ENCODE assay signal across 24 cellular contexts in genomic region chrY:19321701-19322100, GRCh38.
DNase-seq lines count a peak whose midpoint lies in the region; ATAC-seq and TF ChIP-seq lines count a peak whose summit lies in the region.
"Had no signal": no experiment of that assay in that cellular context is flagged by ENCODE, and none has a peak within 500 bp of the region (broad histone marks: within the 10 kb centered on the region; RNA-seq: fewer than 3 reads in every experiment).

No MANE protein-coding gene starts in this region.

- 32% methylated on average over 3 of the region's 3 CpGs for WGBS in prostate gland
- no CpG with 5 or more reads among the region's 3 CpGs for WGBS in smooth muscle cell (ENCODE audit: low lambda C conversion rate)

- H3K4me2 ChIP-seq in smooth muscle cell = no peak overlapping the region
- H3K4me2 ChIP-seq: A549; BLaER1 treated with 17β-estradiol and CSF1 and Interleukin-3, amounts not matched to agents 10 nM and 100 nM had no signal

- H3K4me1 ChIP-seq in RWPE2 (ENCODE audit: insufficient read depth, poor library complexity, severe bottlenecking) = peaks cover 13% of the 10 kb centered on the region
- H3K4me1 ChIP-seq in prostate gland (replicated peaks) = no peaks in the 10 kb centered on the region
- H3K4me1 ChIP-seq in smooth muscle cell (ENCODE audit: low read depth) = no peaks in the 10 kb centered on the region
- H3K4me1 ChIP-seq: A549; BE2C; BLaER1 treated with 17β-estradiol and CSF1 and Interleukin-3, amounts not matched to agents 10 nM and 100 nM had no signal

- peak; percentile 99 for ATAC-seq in RWPE2 (ENCODE audit: low read depth)
- ATAC-seq: A549, GM12878, HCT116 had no signal

- TF ChIP-seq CTCF in LNCaP clone FGC (IDR thresholded peaks at IDR 0.05; ENCODE audit: control insufficient read depth, extremely low read depth, insufficient read depth) = no peak
- TF ChIP-seq CTCF in RWPE2 (IDR thresholded peaks at IDR 0.05; ENCODE audit: poor library complexity, severe bottlenecking) = no peak
- TF ChIP-seq CTCF in epithelial cell of esophagus (IDR thresholded peaks at IDR 0.05; ENCODE audit: insufficient read depth, low read depth, low read length, missing control alignments) = no peak
- no peak for TF ChIP-seq CTCF in prostate gland (IDR thresholded peaks at IDR 0.05)
- TF ChIP-seq CTCF in smooth muscle cell (IDR thresholded peaks at IDR 0.05; ENCODE audit: borderline replicate concordance, insufficient read depth, poor library complexity, severe bottlenecking) = no peak

- no peak overlapping the region for H3K9ac ChIP-seq in smooth muscle cell (ENCODE audit: low read depth)
- H3K9ac ChIP-seq: BLaER1 treated with 17β-estradiol and CSF1 and Interleukin-3, amounts not matched to agents 10 nM and 100 nM; GM23248 had no signal

- H4K20me1 ChIP-seq in smooth muscle cell (ENCODE audit: low read depth) = no peaks in the 10 kb centered on the region
- H4K20me1 ChIP-seq: BLaER1 treated with 17β-estradiol and CSF1 and Interleukin-3, amounts not matched to agents 10 nM and 100 nM had no signal

- no peak overlapping the region for H2AFZ ChIP-seq in smooth muscle cell (ENCODE audit: low read depth)
- H2AFZ ChIP-seq: GM23248 had no signal

- intact Hi-C loops in prostate gland (cut with DNase I) = no loop called here

- H3K9me3 ChIP-seq in RWPE2 (ENCODE audit: severe bottlenecking) (peaks cover 14% of the 10 kb centered on the region), prostate gland (no peaks in the 10 kb centered on the region), smooth muscle cell (replicated peaks; ENCODE audit: low read depth) (no peaks in the 10 kb centered on the region)
- H3K9me3 ChIP-seq: A549; BE2C; BLaER1 treated with 17β-estradiol and CSF1 and Interleukin-3, amounts not matched to agents 10 nM and 100 nM had no signal

- H3K27ac ChIP-seq in RWPE2 (ENCODE audit: poor library complexity, severe bottlenecking) (peak overlapping the region; percentile 38), prostate gland (no peak overlapping the region), smooth muscle cell (ENCODE audit: low read depth) (no peak overlapping the region)
- H3K27ac ChIP-seq: 22Rv1; A549; BLaER1 treated with 17β-estradiol and CSF1 and Interleukin-3, amounts not matched to agents 10 nM and 100 nM; GM23248 had no signal

- peak; percentile 62 for DNase-seq in LNCaP clone FGC (ENCODE audit: low read depth)
- DNase-seq in RWPE2 (ENCODE audit: low spot score) = no peak
- DNase-seq in epithelial cell of esophagus (ENCODE audit: low read depth) = peak; percentile 84
- peak; percentile 7 for DNase-seq in prostate gland (ENCODE audit: low spot score)
- DNase-seq in NCI-H345 treated with DMSO at 0.1 percent for 48 hours (lab: John Stamatoyannopoulos, UW; ENCODE audit: unreplicated experiment) = no peak
- no peak for DNase-seq in smooth muscle cell (lab: John Stamatoyannopoulos, UW; ENCODE audit: unreplicated experiment)
- no peak for DNase-seq in cerebellum (ENCODE audit: low spot score)
- no peak for DNase-seq in SHP77 treated with DMSO at 0.1 percent for 48 hours (lab: John Stamatoyannopoulos, UW)
- DNase-seq: ACHN; AML-193; BE2C; CD4-positive, alpha-beta T cell; CD8-positive, alpha-beta memory T cell; DMS 273 treated with DMSO at 0.1 percent for 48 hours; DMS79; EL; GDM1; GM23248; H7 had no signal

- H3F3A ChIP-seq in smooth muscle cell (ENCODE audit: low read depth) = no peaks in the 10 kb centered on the region

- H3K4me3 ChIP-seq in LNCaP clone FGC (ENCODE audit: low read depth, low read length) = no peak overlapping the region
- no peak overlapping the region for H3K4me3 ChIP-seq in RWPE2 (ENCODE audit: severe bottlenecking)
- H3K4me3 ChIP-seq in epithelial cell of esophagus (ENCODE audit: low read length) = no peak overlapping the region
- no peak overlapping the region for H3K4me3 ChIP-seq in prostate gland
- no peak overlapping the region for H3K4me3 ChIP-seq in smooth muscle cell
- H3K4me3 ChIP-seq: A549; BLaER1 treated with 17β-estradiol and CSF1 and Interleukin-3, amounts not matched to agents 10 nM and 100 nM; GM12878; GM23248 had no signal

- no peaks in the 10 kb centered on the region for H3K36me3 ChIP-seq in RWPE2 (ENCODE audit: low read depth)
- no peaks in the 10 kb centered on the region for H3K36me3 ChIP-seq in prostate gland
- no peaks in the 10 kb centered on the region for H3K36me3 ChIP-seq in smooth muscle cell (ENCODE audit: low read depth)
- H3K36me3 ChIP-seq: BE2C; BLaER1 treated with 17β-estradiol and CSF1 and Interleukin-3, amounts not matched to agents 10 nM and 100 nM had no signal

- H3K27me3 ChIP-seq in RWPE2 (ENCODE audit: insufficient read depth, poor library complexity, severe bottlenecking) (no peaks in the 10 kb centered on the region), prostate gland (replicated peaks; ENCODE audit: insufficient read depth) (no peaks in the 10 kb centered on the region), smooth muscle cell (ENCODE audit: low read depth) (no peaks in the 10 kb centered on the region)
- H3K27me3 ChIP-seq: BE2C; BLaER1 treated with 17β-estradiol and CSF1 and Interleukin-3, amounts not matched to agents 10 nM and 100 nM had no signal

- no peaks in the 10 kb centered on the region for H3K79me2 ChIP-seq in smooth muscle cell (ENCODE audit: low read depth)

- no peak for TF ChIP-seq POLR2A in prostate gland (IDR thresholded peaks at IDR 0.05)

Comparison
In these comparisons a context has a peak if more than half of its experiments do, and no peak if none do; other contexts are left out.
1. DNase-seq: peak in LNCaP clone FGC (single experiment), epithelial cell of esophagus (single experiment) and prostate gland (single experiment); none in RWPE2 (single experiment), NCI-H345 treated with DMSO at 0.1 percent for 48 hours (single experiment), smooth muscle cell (single experiment), cerebellum (single experiment) and SHP77 treated with DMSO at 0.1 percent for 48 hours (single experiment).